In the genomic region with DNA sequence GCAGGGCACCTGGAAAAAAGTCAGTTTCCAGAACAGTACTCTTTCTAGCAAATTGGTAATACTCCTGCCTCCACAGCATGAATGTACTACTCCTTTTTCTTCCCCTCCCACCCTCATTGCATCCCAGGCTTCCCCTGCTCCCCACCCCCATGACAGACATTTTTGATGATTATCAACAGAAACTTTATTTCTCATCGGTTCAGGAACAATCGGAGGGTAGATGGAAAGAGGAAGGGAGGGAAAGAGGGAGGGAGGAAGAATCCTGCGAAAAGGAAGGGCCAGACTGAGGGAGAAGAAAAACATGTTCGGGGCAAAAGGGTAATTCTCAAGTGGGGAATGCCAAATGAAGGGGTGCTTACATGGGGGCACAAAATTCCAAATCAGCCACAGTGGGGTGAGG, we compare ENCODE assay signal across 18 cellular contexts. TPM values are rescaled to one million over a fixed set of nuclear protein-coding genes. Genes with fewer than 3 reads are reported as not detected.
A peak's percentile ranks its signal among the peaks of the same experiment; 100 is the strongest.
DNase-seq lines count a peak whose midpoint lies in the region; ATAC-seq and TF ChIP-seq lines count a peak whose summit lies in the region.
"Had no signal": no experiment of that assay in that cellular context is flagged by ENCODE, and none has a peak within 500 bp of the region (broad histone marks: within the 10 kb centered on the region; RNA-seq: fewer than 3 reads in every experiment).

No MANE protein-coding gene starts in this region.

- no peak for TF ChIP-seq CTCF in HFFc6 (IDR thresholded peaks at IDR 0.05)

- peak overlapping the region; percentile 29 for H3K27ac ChIP-seq in CD8-positive, alpha-beta memory T cell (ENCODE audit: low read depth, low read length)
- H3K27ac ChIP-seq in naive thymus-derived CD4-positive, alpha-beta T cell (ENCODE audit: low read depth, low read length): peak overlapping the region; percentile 96
- H3K27ac ChIP-seq: gastrocnemius medialis, transverse colon had no signal

- H3K27me3 ChIP-seq in CD8-positive, alpha-beta memory T cell (ENCODE audit: insufficient read depth, low read length, poor library complexity, severe bottlenecking): no peaks in the 10 kb centered on the region
- no peaks in the 10 kb centered on the region for H3K27me3 ChIP-seq in naive thymus-derived CD4-positive, alpha-beta T cell (ENCODE audit: control insufficient read depth in 2 of 2, insufficient read depth in 2 of 2, low read length in 2 of 2)
- H3K27me3 ChIP-seq: gastrocnemius medialis, transverse colon had no signal

- H3K27ac Mint-ChIP-seq in T-helper 2 cell treated with Interferon-gamma antibody and Interleukin-4, amounts not matched to agents 5 μg/mL and 100 μg/mL, for 36 hours: peak overlapping the region; percentile 99
- H3K27ac Mint-ChIP-seq in CD8-positive, alpha-beta memory T cell: peak overlapping the region; percentile 72 to 100 (median 98)
- H3K27ac Mint-ChIP-seq in activated T-helper 1 cell treated with anti-CD3 and anti-CD28 coated beads, Interleukin-12 subunit alpha, Interleukin-12 subunit beta, Interleukin-2, Interleukin-4 antibody, amounts not matched to agents 30 ng/mL and 10 ng/mL and 1 ng/mL, durations not matched to agents 14 hours and 24 hours and 36 hours: peak overlapping the region; percentile 40
- peak overlapping the region; percentile 82 to 100 (median 98) for H3K27ac Mint-ChIP-seq in naive thymus-derived CD4-positive, alpha-beta T cell
- no peak overlapping the region for H3K27ac Mint-ChIP-seq in HFFc6

- no peak for ATAC-seq in naive thymus-derived CD4-positive, alpha-beta T cell
- ATAC-seq: gastrocnemius medialis had no signal

- no peaks in the 10 kb centered on the region for H3K9me3 ChIP-seq in CD8-positive, alpha-beta memory T cell (ENCODE audit: low read length)
- H3K9me3 ChIP-seq in naive thymus-derived CD4-positive, alpha-beta T cell (ENCODE audit: control insufficient read depth in 2 of 3, low read length in 3 of 3): no peaks in the 10 kb centered on the region
- H3K9me3 ChIP-seq: gastrocnemius medialis, transverse colon had no signal

- no peaks in the 10 kb centered on the region for H3K9me3 Mint-ChIP-seq in T-helper 2 cell treated with Interferon-gamma antibody and Interleukin-4, amounts not matched to agents 5 μg/mL and 100 μg/mL, for 36 hours
- H3K9me3 Mint-ChIP-seq in CD8-positive, alpha-beta memory T cell: no peaks in the 10 kb centered on the region
- H3K9me3 Mint-ChIP-seq in activated T-helper 1 cell treated with anti-CD3 and anti-CD28 coated beads, Interleukin-12 subunit alpha, Interleukin-12 subunit beta, Interleukin-2, Interleukin-4 antibody, amounts not matched to agents 30 ng/mL and 10 ng/mL and 1 ng/mL, durations not matched to agents 14 hours and 24 hours and 36 hours: no peaks in the 10 kb centered on the region
- peaks cover 0 to 5% (median 0%) of the 10 kb centered on the region in 11 donors for H3K9me3 Mint-ChIP-seq in naive thymus-derived CD4-positive, alpha-beta T cell
- no peaks in the 10 kb centered on the region for H3K9me3 Mint-ChIP-seq in HFFc6
- H3K9me3 Mint-ChIP-seq: dendritic cell treated with granulocyte-macrophage colony-stimulating factor and Interleukin-4, amounts not matched to agents 40 ng/mL and 50 ng/mL, for 4 days had no signal

- no peak for DNase-seq in T-helper 2 cell treated with Interferon-gamma antibody and Interleukin-4, amounts not matched to agents 5 μg/mL and 100 μg/mL, for 36 hours (ENCODE audit: low spot score)
- DNase-seq in T-helper 2 cell: no peak
- DNase-seq in CD8-positive, alpha-beta memory T cell: no peak
- no peak for DNase-seq in activated T-helper 1 cell treated with anti-CD3 and anti-CD28 coated beads, Interleukin-12 subunit alpha, Interleukin-12 subunit beta, Interleukin-2, Interleukin-4 antibody, amounts not matched to agents 30 ng/mL and 10 ng/mL and 1 ng/mL, durations not matched to agents 14 hours and 24 hours and 36 hours (ENCODE audit: low spot score)
- no peak for DNase-seq in naive thymus-derived CD4-positive, alpha-beta T cell
- no peak for DNase-seq in HFFc6
- DNase-seq in anterior cingulate cortex (lab: John Stamatoyannopoulos, UW): no peak
- no peak for DNase-seq in medulla oblongata (ENCODE audit: extremely low spot score)
- DNase-seq: 8988T, gastrocnemius medialis, NCI-H1436 treated with DMSO at 0.1 percent for 48 hours, NCI-H2171 treated with DMSO at 0.1 percent for 48 hours, NCI-H774, transverse colon had no signal

- peaks cover 30% of the 10 kb centered on the region for H3K36me3 ChIP-seq in CD8-positive, alpha-beta memory T cell (ENCODE audit: insufficient read depth, low read length)
- H3K36me3 ChIP-seq in naive thymus-derived CD4-positive, alpha-beta T cell (ENCODE audit: control insufficient read depth in 2 of 3, insufficient read depth in 3 of 3, low read length in 3 of 3): peaks cover 9 to 20% (median 11%) of the 10 kb centered on the region in 3 experiments
- H3K36me3 ChIP-seq: gastrocnemius medialis, transverse colon had no signal

- peak overlapping the region; percentile 94 for H3K4me3 Mint-ChIP-seq in T-helper 2 cell treated with Interferon-gamma antibody and Interleukin-4, amounts not matched to agents 5 μg/mL and 100 μg/mL, for 36 hours
- H3K4me3 Mint-ChIP-seq in CD8-positive, alpha-beta memory T cell: peak overlapping the region; percentile 89 to 98 (median 96)
- peak overlapping the region; percentile 99 for H3K4me3 Mint-ChIP-seq in activated T-helper 1 cell treated with anti-CD3 and anti-CD28 coated beads, Interleukin-12 subunit alpha, Interleukin-12 subunit beta, Interleukin-2, Interleukin-4 antibody, amounts not matched to agents 30 ng/mL and 10 ng/mL and 1 ng/mL, durations not matched to agents 14 hours and 24 hours and 36 hours
- H3K4me3 Mint-ChIP-seq in naive thymus-derived CD4-positive, alpha-beta T cell: peak overlapping the region; percentile 93 to 98 (median 98)
- no peak overlapping the region for H3K4me3 Mint-ChIP-seq in HFFc6
- H3K4me3 Mint-ChIP-seq: dendritic cell treated with granulocyte-macrophage colony-stimulating factor and Interleukin-4, amounts not matched to agents 40 ng/mL and 50 ng/mL, for 4 days had no signal

- H3K4me1 Mint-ChIP-seq in T-helper 2 cell treated with Interferon-gamma antibody and Interleukin-4, amounts not matched to agents 5 μg/mL and 100 μg/mL, for 36 hours (ENCODE audit: low read depth): peaks cover 56% of the 10 kb centered on the region
- peaks cover 70 to 93% (median 90%) of the 10 kb centered on the region in 3 donors for H3K4me1 Mint-ChIP-seq in CD8-positive, alpha-beta memory T cell
- H3K4me1 Mint-ChIP-seq in activated T-helper 1 cell treated with anti-CD3 and anti-CD28 coated beads, Interleukin-12 subunit alpha, Interleukin-12 subunit beta, Interleukin-2, Interleukin-4 antibody, amounts not matched to agents 30 ng/mL and 10 ng/mL and 1 ng/mL, durations not matched to agents 14 hours and 24 hours and 36 hours (ENCODE audit: low read depth): peaks cover 69% of the 10 kb centered on the region
- peaks cover 32 to 82% (median 65%) of the 10 kb centered on the region in 7 donors for H3K4me1 Mint-ChIP-seq in naive thymus-derived CD4-positive, alpha-beta T cell
- H3K4me1 Mint-ChIP-seq in HFFc6 (ENCODE audit: low read depth): peaks cover 8% of the 10 kb centered on the region

- CTCF ChIA-PET in CD8-positive, alpha-beta memory T cell (lab: Charles Lee): no interaction called here
- CTCF ChIA-PET in naive thymus-derived CD4-positive, alpha-beta T cell (lab: Charles Lee): interaction anchor here (1.2 kb wide), 1 partner anchor 8 kb away, joined by 4 read pairs; no protein-coding TSS in a partner anchor

- H3K27me3 Mint-ChIP-seq in T-helper 2 cell treated with Interferon-gamma antibody and Interleukin-4, amounts not matched to agents 5 μg/mL and 100 μg/mL, for 36 hours (ENCODE audit: low read depth): no peaks in the 10 kb centered on the region
- H3K27me3 Mint-ChIP-seq in CD8-positive, alpha-beta memory T cell: peaks cover 0 to 6% of the 10 kb centered on the region in 2 donors
- H3K27me3 Mint-ChIP-seq in activated T-helper 1 cell treated with anti-CD3 and anti-CD28 coated beads, Interleukin-12 subunit alpha, Interleukin-12 subunit beta, Interleukin-2, Interleukin-4 antibody, amounts not matched to agents 30 ng/mL and 10 ng/mL and 1 ng/mL, durations not matched to agents 14 hours and 24 hours and 36 hours (ENCODE audit: insufficient read depth): no peaks in the 10 kb centered on the region
- H3K27me3 Mint-ChIP-seq in naive thymus-derived CD4-positive, alpha-beta T cell: no peaks in the 10 kb centered on the region
- peaks cover 16% of the 10 kb centered on the region for H3K27me3 Mint-ChIP-seq in HFFc6 (ENCODE audit: insufficient read depth)
- H3K27me3 Mint-ChIP-seq: dendritic cell treated with granulocyte-macrophage colony-stimulating factor and Interleukin-4, amounts not matched to agents 40 ng/mL and 50 ng/mL, for 4 days had no signal

- no peak overlapping the region for H3K4me3 ChIP-seq in CD8-positive, alpha-beta memory T cell (ENCODE audit: low read length)
- peak overlapping the region; percentile 80 for H3K4me3 ChIP-seq in naive thymus-derived CD4-positive, alpha-beta T cell (ENCODE audit: low read length)
- H3K4me3 ChIP-seq: gastrocnemius medialis, transverse colon had no signal

- intact Hi-C loops in activated T-helper 1 cell treated with anti-CD3 and anti-CD28 coated beads, Interleukin-12 subunit alpha, Interleukin-12 subunit beta, Interleukin-2, Interleukin-4 antibody, amounts not matched to agents 30 ng/mL and 10 ng/mL and 1 ng/mL, durations not matched to agents 14 hours and 24 hours and 36 hours (cut with micrococcal nuclease): no loop called here
- intact Hi-C loops in naive thymus-derived CD4-positive, alpha-beta T cell (cut with micrococcal nuclease): no loop called here

- H3K36me3 Mint-ChIP-seq in T-helper 2 cell treated with Interferon-gamma antibody and Interleukin-4, amounts not matched to agents 5 μg/mL and 100 μg/mL, for 36 hours (ENCODE audit: low read depth): peaks cover 69% of the 10 kb centered on the region
- peaks cover 15 to 61% (median 29%) of the 10 kb centered on the region in 3 donors for H3K36me3 Mint-ChIP-seq in CD8-positive, alpha-beta memory T cell
- H3K36me3 Mint-ChIP-seq in activated T-helper 1 cell treated with anti-CD3 and anti-CD28 coated beads, Interleukin-12 subunit alpha, Interleukin-12 subunit beta, Interleukin-2, Interleukin-4 antibody, amounts not matched to agents 30 ng/mL and 10 ng/mL and 1 ng/mL, durations not matched to agents 14 hours and 24 hours and 36 hours (ENCODE audit: low read depth): peaks cover 66% of the 10 kb centered on the region
- peaks cover 15 to 66% (median 42%) of the 10 kb centered on the region in 5 donors for H3K36me3 Mint-ChIP-seq in naive thymus-derived CD4-positive, alpha-beta T cell
- no peaks in the 10 kb centered on the region for H3K36me3 Mint-ChIP-seq in HFFc6 (ENCODE audit: low read depth)

- peaks cover 67% of the 10 kb centered on the region for H3K4me1 ChIP-seq in CD8-positive, alpha-beta memory T cell (ENCODE audit: insufficient read depth, low read length)
- peaks cover 50 to 55% of the 10 kb centered on the region in 2 donors for H3K4me1 ChIP-seq in naive thymus-derived CD4-positive, alpha-beta T cell (ENCODE audit: control insufficient read depth in 2 of 2, insufficient read depth in 2 of 2, low read length in 2 of 2)
- H3K4me1 ChIP-seq: gastrocnemius medialis had no signal

- POLR2A ChIA-PET in CD8-positive, alpha-beta memory T cell (lab: Charles Lee): interaction anchor here (1.9 kb wide), 1 partner anchor 11 kb away, joined by 8 read pairs; a partner anchor contains a TSS
- POLR2A ChIA-PET in naive thymus-derived CD4-positive, alpha-beta T cell (lab: Charles Lee): interaction anchor here (1.4 to 8.5 kb wide), 3 partner anchors 11 to 35 kb away, joined by 3 to 125 read pairs (median 27); a partner anchor contains a TSS

RNA-seq across cellular contexts. Expression of a gene that starts 0.7 kb away (rescaled TPM):
- 10 to 100 TPM in 1 of 2 experiments, 1 to 10 TPM in 1; 9.5 to 11.0 TPM for total RNA-seq in CD8-positive, alpha-beta memory T cell
- polyA plus RNA-seq in CD8-positive, alpha-beta memory T cell: 4.9 TPM
- 17.1 and 21.2 TPM in 2 replicates for total RNA-seq in activated T-helper 1 cell treated with anti-CD3 and anti-CD28 coated beads, Interleukin-12 subunit alpha, Interleukin-12 subunit beta, Interleukin-2, Interleukin-4 antibody, amounts not matched to agents 30 ng/mL and 10 ng/mL and 1 ng/mL, durations not matched to agents 14 hours and 24 hours and 36 hours
- total RNA-seq in naive thymus-derived CD4-positive, alpha-beta T cell: 10 to 100 TPM; 26.5 to 83.4 (median 57.8) TPM
- 1 to 10 TPM in 1 of 2 donors, under 1 TPM in 1; 0.31 to 4.3 TPM for polyA plus RNA-seq in naive thymus-derived CD4-positive, alpha-beta T cell
- not detected for total RNA-seq in HFFc6 (2021; fragmentation: NEBNext Ultra II Directional; extraction: Animal tissue kit (Norgen Biotek cat#: 25700))
- total RNA-seq: epithelial cell of proximal tubule, gastrocnemius medialis, omental fat pad, transverse colon had no signal
- polyA plus RNA-seq: BJ had no signal

RNA-seq across cellular contexts. Expression of a gene that starts 4.1 kb away (rescaled TPM):
- 100 to 1,000 TPM; 312 to 323 TPM for total RNA-seq in CD8-positive, alpha-beta memory T cell
- 1,411 TPM for polyA plus RNA-seq in CD8-positive, alpha-beta memory T cell
- total RNA-seq in activated T-helper 1 cell treated with anti-CD3 and anti-CD28 coated beads, Interleukin-12 subunit alpha, Interleukin-12 subunit beta, Interleukin-2, Interleukin-4 antibody, amounts not matched to agents 30 ng/mL and 10 ng/mL and 1 ng/mL, durations not matched to agents 14 hours and 24 hours and 36 hours: 375 and 397 TPM in 2 replicates
- 100 to 1,000 TPM; 228 to 671 (median 329) TPM for total RNA-seq in naive thymus-derived CD4-positive, alpha-beta T cell
- 1,000 to 10,000 TPM in 1 of 2 donors, 100 to 1,000 TPM in 1; 933 to 1,015 TPM for polyA plus RNA-seq in naive thymus-derived CD4-positive, alpha-beta T cell
- total RNA-seq in HFFc6 (2021; fragmentation: NEBNext Ultra II Directional; extraction: Animal tissue kit (Norgen Biotek cat#: 25700)): under 1 TPM in 2 of 6 experiments, not detected in 4; 0.37 to 0.43 TPM
- total RNA-seq: epithelial cell of proximal tubule had no signal

RNA-seq across cellular contexts. Expression of a gene that starts 11.2 kb away (rescaled TPM):
- 10 to 100 TPM; 49.3 to 61.1 TPM for total RNA-seq in CD8-positive, alpha-beta memory T cell
- 19.0 TPM for polyA plus RNA-seq in CD8-positive, alpha-beta memory T cell
- 59.9 and 65.4 TPM in 2 replicates for total RNA-seq in activated T-helper 1 cell treated with anti-CD3 and anti-CD28 coated beads, Interleukin-12 subunit alpha, Interleukin-12 subunit beta, Interleukin-2, Interleukin-4 antibody, amounts not matched to agents 30 ng/mL and 10 ng/mL and 1 ng/mL, durations not matched to agents 14 hours and 24 hours and 36 hours
- total RNA-seq in naive thymus-derived CD4-positive, alpha-beta T cell: 100 to 1,000 TPM in 1 of 5 experiments, 10 to 100 TPM in 4; 71.1 to 104 (median 77.4) TPM
- polyA plus RNA-seq in naive thymus-derived CD4-positive, alpha-beta T cell: 10 to 100 TPM; 12.5 to 22.2 TPM
- total RNA-seq in HFFc6 (2021; fragmentation: NEBNext Ultra II Directional; extraction: Animal tissue kit (Norgen Biotek cat#: 25700)): 10 to 100 TPM; 22.8 to 31.2 (median 28.5) TPM

RNA-seq across cellular contexts. Expression of a gene that starts 11.6 kb away (rescaled TPM):
- 10 to 100 TPM; 12.8 to 13.8 TPM for total RNA-seq in CD8-positive, alpha-beta memory T cell
- 2.8 TPM for polyA plus RNA-seq in CD8-positive, alpha-beta memory T cell
- 10.7 and 11.9 TPM in 2 replicates for total RNA-seq in activated T-helper 1 cell treated with anti-CD3 and anti-CD28 coated beads, Interleukin-12 subunit alpha, Interleukin-12 subunit beta, Interleukin-2, Interleukin-4 antibody, amounts not matched to agents 30 ng/mL and 10 ng/mL and 1 ng/mL, durations not matched to agents 14 hours and 24 hours and 36 hours
- total RNA-seq in naive thymus-derived CD4-positive, alpha-beta T cell: 10 to 100 TPM; 11.9 to 40.6 (median 30.0) TPM
- polyA plus RNA-seq in naive thymus-derived CD4-positive, alpha-beta T cell: 1 to 10 TPM; 1.2 to 2.3 TPM
- 1 to 10 TPM; 4.0 to 8.1 (median 6.0) TPM for total RNA-seq in HFFc6 (2021; fragmentation: NEBNext Ultra II Directional; extraction: Animal tissue kit (Norgen Biotek cat#: 25700))

RNA-seq across cellular contexts. Expression of a gene that starts 37.4 kb away (rescaled TPM):
- under 1 TPM; 0.46 to 0.69 TPM for total RNA-seq in CD8-positive, alpha-beta memory T cell
- polyA plus RNA-seq in CD8-positive, alpha-beta memory T cell: 0.16 TPM
- total RNA-seq in activated T-helper 1 cell treated with anti-CD3 and anti-CD28 coated beads, Interleukin-12 subunit alpha, Interleukin-12 subunit beta, Interleukin-2, Interleukin-4 antibody, amounts not matched to agents 30 ng/mL and 10 ng/mL and 1 ng/mL, durations not matched to agents 14 hours and 24 hours and 36 hours: 1.1 and 1.6 TPM in 2 replicates
- total RNA-seq in naive thymus-derived CD4-positive, alpha-beta T cell: 1 to 10 TPM; 2.3 to 4.6 (median 3.0) TPM
- under 1 TPM; 0.09 to 0.24 TPM for polyA plus RNA-seq in naive thymus-derived CD4-positive, alpha-beta T cell
- under 1 TPM; 0.14 to 0.48 (median 0.29) TPM for total RNA-seq in HFFc6 (2021; fragmentation: NEBNext Ultra II Directional; extraction: Animal tissue kit (Norgen Biotek cat#: 25700))
- total RNA-seq: epithelial cell of proximal tubule had no signal

Comparison
In these comparisons a context has a peak if more than half of its experiments do, and no peak if none do; other contexts are left out.
1. RNA of a gene that starts 0.7 kb away (total RNA-seq): 26.5 to 83.4 TPM in naive thymus-derived CD4-positive, alpha-beta T cell, 17.1 to 21.2 TPM in activated T-helper 1 cell treated with anti-CD3 and anti-CD28 coated beads, Interleukin-12 subunit alpha, Interleukin-12 subunit beta, Interleukin-2, Interleukin-4 antibody, amounts not matched to agents 30 ng/mL and 10 ng/mL and 1 ng/mL, durations not matched to agents 14 hours and 24 hours and 36 hours and 9.5 to 11.0 TPM in CD8-positive, alpha-beta memory T cell; not detected in HFFc6; every median in the first group is over 10 times any median in the second.
2. RNA of a gene that starts 4.1 kb away (total RNA-seq): 375 to 397 TPM in activated T-helper 1 cell treated with anti-CD3 and anti-CD28 coated beads, Interleukin-12 subunit alpha, Interleukin-12 subunit beta, Interleukin-2, Interleukin-4 antibody, amounts not matched to agents 30 ng/mL and 10 ng/mL and 1 ng/mL, durations not matched to agents 14 hours and 24 hours and 36 hours, 228 to 671 TPM in naive thymus-derived CD4-positive, alpha-beta T cell and 312 to 323 TPM in CD8-positive, alpha-beta memory T cell; 0.37 to 0.43 TPM in HFFc6; every median in the first group is over 100 times any median in the second.